ENCODE assay signal across 14 cellular contexts in genomic region chr4:187172340-187172761, GRCh38.
DNase-seq lines count a peak whose midpoint lies in the region; ATAC-seq and TF ChIP-seq lines count a peak whose summit lies in the region.
"Had no signal": no experiment of that assay in that cellular context is flagged by ENCODE, and none has a peak within 500 bp of the region (broad histone marks: within the 10 kb centered on the region; RNA-seq: fewer than 3 reads in every experiment).

No MANE protein-coding gene starts in this region.

- CTCF ChIA-PET in PC-9 (lab: Charles Lee): no interaction called here
- CTCF ChIA-PET in activated CD4-positive, alpha-beta T cell treated with anti-CD3 and anti-CD28 coated beads, Interleukin-2, amount 10 ng/mL, durations not matched to agents 7 days and 5 days (lab: Charles Lee): no interaction called here

- no peak overlapping the region for H3K4me3 Mint-ChIP-seq in activated T-helper 17 cell treated with anti-CD3 and anti-CD28 coated beads, Interleukin-2, amount 50 U/mL, for 72 hours
- no peak overlapping the region for H3K4me3 Mint-ChIP-seq in activated CD4-positive, alpha-beta T cell treated with anti-CD3 and anti-CD28 coated beads, Interleukin-2, amount 10 ng/mL, durations not matched to agents 7 days and 5 days
- H3K4me3 Mint-ChIP-seq: activated naive CD8-positive, alpha-beta T cell treated with anti-CD3 and anti-CD28 coated beads, Interleukin-2, amount 50 U/mL, for 24 hours; natural killer cell had no signal

- H3K4me1 ChIP-seq in PC-9 (replicated peaks; ENCODE audit: insufficient read depth): no peaks in the 10 kb centered on the region
- H3K4me1 ChIP-seq: Caco-2, SJCRH30 had no signal

- no peak overlapping the region for H3K4me3 ChIP-seq in PC-9
- H3K4me3 ChIP-seq: dorsolateral prefrontal cortex, SJCRH30 had no signal

- H3K9me3 Mint-ChIP-seq in activated T-helper 17 cell treated with anti-CD3 and anti-CD28 coated beads, Interleukin-2, amount 50 U/mL, for 72 hours: peaks cover 16% of the 10 kb centered on the region
- peaks cover 5% of the 10 kb centered on the region for H3K9me3 Mint-ChIP-seq in activated CD4-positive, alpha-beta T cell treated with anti-CD3 and anti-CD28 coated beads, Interleukin-2, amount 10 ng/mL, durations not matched to agents 7 days and 5 days

- no peaks in the 10 kb centered on the region for H3K36me3 Mint-ChIP-seq in activated T-helper 17 cell treated with anti-CD3 and anti-CD28 coated beads, Interleukin-2, amount 50 U/mL, for 72 hours (ENCODE audit: low read depth)
- H3K36me3 Mint-ChIP-seq in activated CD4-positive, alpha-beta T cell treated with anti-CD3 and anti-CD28 coated beads, Interleukin-2, amount 10 ng/mL, durations not matched to agents 7 days and 5 days (ENCODE audit: low read depth): no peaks in the 10 kb centered on the region

- TF ChIP-seq CTCF in PC-9 (conservative IDR thresholded peaks at IDR 0.05): no peak

- no peaks in the 10 kb centered on the region for H3K27me3 ChIP-seq in PC-9 (ENCODE audit: insufficient read depth, low read depth)
- H3K27me3 ChIP-seq: SJCRH30 had no signal

- no TSS peak for BruUV-seq in PC-9 (replicated peaks; lab: Mats Ljungman, UMichigan)

- no peaks in the 10 kb centered on the region for H3K79me2 ChIP-seq in PC-9 (ENCODE audit: low read depth)

- no peaks in the 10 kb centered on the region for H3K4me1 Mint-ChIP-seq in activated T-helper 17 cell treated with anti-CD3 and anti-CD28 coated beads, Interleukin-2, amount 50 U/mL, for 72 hours
- no peaks in the 10 kb centered on the region for H3K4me1 Mint-ChIP-seq in activated CD4-positive, alpha-beta T cell treated with anti-CD3 and anti-CD28 coated beads, Interleukin-2, amount 10 ng/mL, durations not matched to agents 7 days and 5 days
- H3K4me1 Mint-ChIP-seq: activated naive CD8-positive, alpha-beta T cell treated with anti-CD3 and anti-CD28 coated beads, Interleukin-2, amount 50 U/mL, for 24 hours; natural killer cell had no signal

- intact Hi-C loops in PC-9 (cut with micrococcal nuclease; ENCODE audit: unreplicated experiment): loop anchor here (5.0 kb wide), 1 partner anchor 445 kb away; no protein-coding TSS in a partner anchor

- no peaks in the 10 kb centered on the region for H3K9me3 ChIP-seq in PC-9 (ENCODE audit: insufficient read depth, low read depth)
- H3K9me3 ChIP-seq: Caco-2, SJCRH30 had no signal

- H3F3A ChIP-seq in PC-9 (ENCODE audit: insufficient read depth, low read depth): no peaks in the 10 kb centered on the region

- no peak overlapping the region for H3K27ac Mint-ChIP-seq in activated T-helper 17 cell treated with anti-CD3 and anti-CD28 coated beads, Interleukin-2, amount 50 U/mL, for 72 hours
- H3K27ac Mint-ChIP-seq in activated CD4-positive, alpha-beta T cell treated with anti-CD3 and anti-CD28 coated beads, Interleukin-2, amount 10 ng/mL, durations not matched to agents 7 days and 5 days: no peak overlapping the region
- H3K27ac Mint-ChIP-seq: activated naive CD8-positive, alpha-beta T cell treated with anti-CD3 and anti-CD28 coated beads, Interleukin-2, amount 50 U/mL, for 24 hours; natural killer cell had no signal

- H3K36me3 ChIP-seq in PC-9 (ENCODE audit: low read depth): no peaks in the 10 kb centered on the region
- H3K36me3 ChIP-seq: SJCRH30 had no signal

- ATAC-seq in esophagus mucosa (peak; percentile 56), HG03045 (IDR thresholded peaks at IDR 0.05; ENCODE audit: unreplicated experiment) (no peak)
- ATAC-seq in activated T-helper 17 cell treated with anti-CD3 and anti-CD28 coated beads, Interleukin-2, amount 50 U/mL, for 72 hours (replicated peaks): no peak
- ATAC-seq: activated naive CD8-positive, alpha-beta T cell treated with anti-CD3 and anti-CD28 coated beads, Interleukin-2, amount 50 U/mL, for 24 hours; natural killer cell had no signal

- no peak overlapping the region for H3K27ac ChIP-seq in PC-9
- H3K27ac ChIP-seq: dorsolateral prefrontal cortex, SJCRH30 had no signal

- no peaks in the 10 kb centered on the region for H3K9me2 ChIP-seq in PC-9 (ENCODE audit: insufficient read depth)

- peak; percentile 98 for DNase-seq in EH (ENCODE audit: low read depth)
- peak; percentile 43 to 58 for DNase-seq in PC-9
- peak; percentile 10 for DNase-seq in renal cortical epithelial cell (ENCODE audit: low read depth)
- DNase-seq in cortex of kidney (lab: John Stamatoyannopoulos, UW): no peak
- DNase-seq in activated CD4-positive, alpha-beta T cell treated with anti-CD3 and anti-CD28 coated beads, Interleukin-2, amount 10 ng/mL, durations not matched to agents 7 days and 5 days: no peak
- DNase-seq: activated naive CD8-positive, alpha-beta T cell treated with anti-CD3 and anti-CD28 coated beads, Interleukin-2, amount 50 U/mL, for 24 hours; Caco-2; dorsolateral prefrontal cortex; glutamatergic neuron; natural killer cell had no signal

- H3K27me3 Mint-ChIP-seq in activated T-helper 17 cell treated with anti-CD3 and anti-CD28 coated beads, Interleukin-2, amount 50 U/mL, for 72 hours: no peaks in the 10 kb centered on the region
- H3K27me3 Mint-ChIP-seq in activated CD4-positive, alpha-beta T cell treated with anti-CD3 and anti-CD28 coated beads, Interleukin-2, amount 10 ng/mL, durations not matched to agents 7 days and 5 days: no peaks in the 10 kb centered on the region
- H3K27me3 Mint-ChIP-seq: activated naive CD8-positive, alpha-beta T cell treated with anti-CD3 and anti-CD28 coated beads, Interleukin-2, amount 50 U/mL, for 24 hours had no signal

- no peak overlapping the region for H2AFZ ChIP-seq in PC-9

- H3K4me2 ChIP-seq in PC-9: no peak overlapping the region

- no peaks in the 10 kb centered on the region for H4K20me1 ChIP-seq in PC-9 (ENCODE audit: insufficient read depth)

- POLR2A ChIA-PET in PC-9 (lab: Charles Lee; ENCODE audit: unreplicated experiment): no interaction called here
- POLR2A ChIA-PET in activated CD4-positive, alpha-beta T cell treated with anti-CD3 and anti-CD28 coated beads, Interleukin-2, amount 10 ng/mL, durations not matched to agents 7 days and 5 days (lab: Charles Lee): no interaction called here

Comparison
In these comparisons a context has a peak if more than half of its experiments do, and no peak if none do; other contexts are left out.
1. DNase-seq: peak in EH (single experiment), PC-9 (2 of 2) and renal cortical epithelial cell (single experiment); none in cortex of kidney (single experiment) and activated CD4-positive, alpha-beta T cell treated with anti-CD3 and anti-CD28 coated beads, Interleukin-2, amount 10 ng/mL, durations not matched to agents 7 days and 5 days (single experiment).